Comparison of ENCODE assay signal across 26 cellular contexts in genomic region chr2:235056768-235057167, GRCh38.
"Had no signal": no experiment of that assay in that cellular context is flagged by ENCODE, and none has a peak within 500 bp of the region (broad histone marks: within the 10 kb centered on the region; RNA-seq: fewer than 3 reads in every experiment).

No MANE protein-coding gene starts in this region.

- H3K4me1 ChIP-seq: colonic mucosa had no signal

- H3K36me3 ChIP-seq: colonic mucosa had no signal

- H3K27me3 ChIP-seq: body of pancreas, colonic mucosa had no signal

- ATAC-seq: activated CD4-positive, CD25-positive, alpha-beta regulatory T cell treated with anti-CD3 and anti-CD28 coated beads, Interleukin-2, amount 50 U/mL, for 24 hours; activated CD8-positive, alpha-beta T cell treated with anti-CD3 and anti-CD28 coated beads for 36 hours; activated T-cell treated with anti-CD3 and anti-CD28 coated beads, Interleukin-2, amount 50 U/mL, for 4 hours; activated T-helper 17 cell treated with anti-CD3 and anti-CD28 coated beads, Interleukin-2, amount 50 U/mL, for 72 hours; body of pancreas; T-cell had no signal

- H3K36me3 Mint-ChIP-seq: activated naive CD8-positive, alpha-beta T cell; T-cell had no signal

- H3K4me3 ChIP-seq: body of pancreas, colonic mucosa had no signal

- DNase-seq: activated B cell treated with CpG ODN at 0.5 μM for 24 hours; activated CD4-positive, alpha-beta T cell treated with anti-CD3 and anti-CD28 coated beads for 48 hours; activated CD4-positive, alpha-beta T cell treated with anti-CD3 and anti-CD28 coated beads, Interleukin-2, amount 50 U/mL, for 1 hour; activated CD4-positive, alpha-beta T cell treated with anti-CD3 and anti-CD28 coated beads, Interleukin-2, amount 50 U/mL, for 48 hours; activated CD8-positive, alpha-beta memory T cell treated with anti-CD3 and anti-CD28 coated beads for 24 hours; activated CD8-positive, alpha-beta T cell treated with anti-CD3 and anti-CD28 coated beads for 36 hours; activated effector memory CD4-positive, alpha-beta T cell treated with Interleukin-2 at 50 U/mL for 16 hours; activated gamma-delta T cell treated with Interleukin-2 at 50 U/mL for 16 hours; activated naive CD4-positive, alpha-beta T cell treated with anti-CD3 and anti-CD28 coated beads, Interleukin-2, amount 50 U/mL, for 16 hours; activated naive CD4-positive, alpha-beta T cell treated with Interleukin-2 at 50 U/mL for 16 hours; activated T-cell treated with anti-CD3 and anti-CD28 coated beads, Interleukin-2, amount 50 U/mL, for 4 hours; amniotic stem cell; body of pancreas; central memory CD4-positive, alpha-beta T cell; cerebellar nuclear complex; colonic mucosa; effector CD8-positive, alpha-beta T cell; foreskin fibroblast; SW 1271; T-cell; T1000; WERI-Rb-1 had no signal

- H3K9me3 ChIP-seq: body of pancreas, colonic mucosa had no signal

- H3K4me1 Mint-ChIP-seq: activated T-helper 17 cell treated with anti-CD3 and anti-CD28 coated beads, Interleukin-2, amount 50 U/mL, for 72 hours; T-cell had no signal

- H3K27ac ChIP-seq: body of pancreas, colonic mucosa, WERI-Rb-1 had no signal

- H3K4me3 Mint-ChIP-seq: activated B cell treated with CpG ODN at 0.5 μM for 24 hours; activated CD8-positive, alpha-beta T cell treated with anti-CD3 and anti-CD28 coated beads for 36 hours; activated naive CD8-positive, alpha-beta T cell; activated T-cell treated with anti-CD3 and anti-CD28 coated beads, Interleukin-2, amount 50 U/mL, for 4 hours; activated T-helper 17 cell treated with anti-CD3 and anti-CD28 coated beads, Interleukin-2, amount 50 U/mL, for 72 hours; T-cell; T-helper 1 cell treated with Interleukin-12 subunit alpha and Interleukin-12 subunit beta and Interleukin-4 antibody, amounts not matched to agents 30 μg/mL and 1 μg/mL, for 36 hours had no signal

- H3K9me3 Mint-ChIP-seq: activated B cell treated with CpG ODN at 0.5 μM for 24 hours; activated CD8-positive, alpha-beta T cell treated with anti-CD3 and anti-CD28 coated beads for 36 hours; activated T-cell treated with anti-CD3 and anti-CD28 coated beads, Interleukin-2, amount 50 U/mL, for 4 hours; activated T-helper 17 cell treated with anti-CD3 and anti-CD28 coated beads, Interleukin-2, amount 50 U/mL, for 72 hours; T-cell; T-helper 1 cell treated with Interleukin-12 subunit alpha and Interleukin-12 subunit beta and Interleukin-4 antibody, amounts not matched to agents 30 μg/mL and 1 μg/mL, for 36 hours had no signal

- H3K27ac Mint-ChIP-seq: activated B cell treated with CpG ODN at 0.5 μM for 24 hours; activated CD8-positive, alpha-beta T cell treated with anti-CD3 and anti-CD28 coated beads for 36 hours; activated naive CD8-positive, alpha-beta T cell; activated T-helper 17 cell treated with anti-CD3 and anti-CD28 coated beads, Interleukin-2, amount 50 U/mL, for 72 hours; T-cell; T-helper 1 cell treated with Interleukin-12 subunit alpha and Interleukin-12 subunit beta and Interleukin-4 antibody, amounts not matched to agents 30 μg/mL and 1 μg/mL, for 36 hours had no signal
